Comparison of ENCODE assay signal across 8 cellular contexts in the genomic region with DNA sequence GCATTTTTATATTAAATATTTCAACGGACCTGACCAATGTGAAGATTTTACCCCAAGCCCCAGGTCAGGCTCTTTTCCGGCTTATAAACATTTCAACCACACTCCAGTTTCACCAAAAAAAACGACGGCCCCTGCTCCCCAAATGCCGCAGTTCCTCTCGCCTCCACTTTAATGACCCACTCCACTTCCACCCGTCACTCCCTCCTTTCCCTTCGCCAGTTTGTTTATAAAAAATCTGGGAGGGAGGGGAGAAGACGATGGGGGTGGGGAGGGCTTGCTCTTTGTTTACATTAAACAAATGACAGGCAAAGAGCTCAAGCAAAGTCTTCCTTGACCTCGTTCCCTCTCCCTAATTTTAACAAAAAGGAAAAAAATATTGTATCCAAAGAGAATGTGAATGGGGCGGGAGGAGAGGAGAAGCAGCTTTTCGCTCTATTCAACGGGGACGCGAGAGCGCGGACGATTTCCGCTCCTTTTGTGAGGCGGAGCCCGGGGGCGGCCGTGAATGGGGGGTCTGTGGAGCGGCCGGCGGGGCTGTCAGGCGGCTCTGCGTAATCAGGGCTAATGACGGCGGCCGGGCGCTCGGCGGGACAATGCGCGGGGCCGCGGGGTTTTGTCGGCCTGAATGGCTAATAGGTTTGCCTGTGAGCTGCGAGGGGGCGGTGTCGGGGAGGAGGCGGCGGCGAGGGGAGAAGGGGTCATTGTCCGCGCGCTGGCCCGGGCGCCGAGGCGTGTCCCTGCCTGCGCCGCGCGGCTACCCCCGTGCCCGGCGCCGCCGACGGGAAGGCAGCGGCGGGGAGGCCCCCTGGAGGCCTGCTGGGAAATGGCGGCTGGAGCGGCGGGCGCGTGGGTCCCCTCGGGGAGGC. TPM values are rescaled to one million over a fixed set of nuclear protein-coding genes. Genes with fewer than 3 reads are reported as not detected.
DNase-seq lines count a peak whose midpoint lies in the region; ATAC-seq and TF ChIP-seq lines count a peak whose summit lies in the region.

No MANE protein-coding gene starts in this region.

- peak overlapping the region; percentile 16 for H3K27ac Mint-ChIP-seq in activated CD4-positive, alpha-beta T cell treated with anti-CD3 and anti-CD28 coated beads, Interleukin-2, amount 10 ng/mL, durations not matched to agents 7 days and 5 days
- no peak overlapping the region for H3K27ac Mint-ChIP-seq in stimulated activated effector memory CD8-positive, alpha-beta T cell treated with anti-CD3 and anti-CD28 coated beads, Interleukin-12 subunit alpha, Interleukin-12 subunit beta, amount 100 ng/mL, for 72 hours

- ATAC-seq in stimulated activated effector memory CD8-positive, alpha-beta T cell treated with anti-CD3 and anti-CD28 coated beads, Interleukin-12 subunit alpha, Interleukin-12 subunit beta, amount 100 ng/mL, for 72 hours, result peak; percentile 52
- no peak for ATAC-seq in GM19455 (IDR thresholded peaks at IDR 0.05; ENCODE audit: unreplicated experiment)

- POLR2A ChIA-PET in activated CD4-positive, alpha-beta T cell treated with anti-CD3 and anti-CD28 coated beads, Interleukin-2, amount 10 ng/mL, durations not matched to agents 7 days and 5 days (lab: Charles Lee), result no interaction called here

- TF ChIP-seq CTCF in LNCaP clone FGC (IDR thresholded peaks at IDR 0.05; ENCODE audit: control insufficient read depth, extremely low read depth, insufficient read depth) (peak; percentile 72), WI38 (IDR thresholded peaks at IDR 0.05; ENCODE audit: low read depth, low read length) (no peak), right atrium auricular region (IDR thresholded peaks at IDR 0.05) (peak in 1 of 2 donors; percentile 36)

- H3K27me3 Mint-ChIP-seq in activated CD4-positive, alpha-beta T cell treated with anti-CD3 and anti-CD28 coated beads, Interleukin-2, amount 10 ng/mL, durations not matched to agents 7 days and 5 days, result peaks cover 75% of the 10 kb centered on the region

- H3K27me3 ChIP-seq in right atrium auricular region, result peaks cover 25 to 55% of the 10 kb centered on the region in 2 donors

- peaks cover 3% of the 10 kb centered on the region for H3K9me3 Mint-ChIP-seq in activated CD4-positive, alpha-beta T cell treated with anti-CD3 and anti-CD28 coated beads, Interleukin-2, amount 10 ng/mL, durations not matched to agents 7 days and 5 days
- H3K9me3 Mint-ChIP-seq in stimulated activated effector memory CD8-positive, alpha-beta T cell treated with anti-CD3 and anti-CD28 coated beads, Interleukin-12 subunit alpha, Interleukin-12 subunit beta, amount 100 ng/mL, for 72 hours, result peaks cover 4% of the 10 kb centered on the region

- H3K9me3 ChIP-seq in right atrium auricular region, result peaks cover 0 to 9% of the 10 kb centered on the region in 2 donors

- no peak overlapping the region for H3K4me3 Mint-ChIP-seq in activated CD4-positive, alpha-beta T cell treated with anti-CD3 and anti-CD28 coated beads, Interleukin-2, amount 10 ng/mL, durations not matched to agents 7 days and 5 days
- H3K4me3 Mint-ChIP-seq in stimulated activated effector memory CD8-positive, alpha-beta T cell treated with anti-CD3 and anti-CD28 coated beads, Interleukin-12 subunit alpha, Interleukin-12 subunit beta, amount 100 ng/mL, for 72 hours, result peak overlapping the region; percentile 18

- no peaks in the 10 kb centered on the region for H3K36me3 ChIP-seq in right atrium auricular region

- H3K27ac ChIP-seq in right atrium auricular region, result no peak overlapping the region

- no peaks in the 10 kb centered on the region for H3K36me3 Mint-ChIP-seq in activated CD4-positive, alpha-beta T cell treated with anti-CD3 and anti-CD28 coated beads, Interleukin-2, amount 10 ng/mL, durations not matched to agents 7 days and 5 days (ENCODE audit: low read depth)
- H3K36me3 Mint-ChIP-seq in stimulated activated effector memory CD8-positive, alpha-beta T cell treated with anti-CD3 and anti-CD28 coated beads, Interleukin-12 subunit alpha, Interleukin-12 subunit beta, amount 100 ng/mL, for 72 hours, result no peaks in the 10 kb centered on the region

- no peak for DNase-seq in activated CD4-positive, alpha-beta T cell treated with anti-CD3 and anti-CD28 coated beads, Interleukin-2, amount 10 ng/mL, durations not matched to agents 7 days and 5 days
- DNase-seq in activated CD4-positive, alpha-beta T cell treated with anti-CD3 and anti-CD28 coated beads, Interleukin-2, amount 50 U/mL, for 1 hour, result no peak
- no peak for DNase-seq in LNCaP clone FGC (ENCODE audit: low read depth)
- no peak for DNase-seq in right atrium auricular region (ENCODE audit: low spot score)
- DNase-seq in stimulated activated effector memory CD8-positive, alpha-beta T cell treated with anti-CD3 and anti-CD28 coated beads, Interleukin-12 subunit alpha, Interleukin-12 subunit beta, amount 100 ng/mL, for 72 hours (ENCODE audit: low spot score in 2 of 2), result no peak
- no peak for DNase-seq in dedifferentiated amniotic fluid mesenchymal stem cell (ENCODE audit: extremely low spot score)

- peaks cover 13% of the 10 kb centered on the region for H3K4me1 Mint-ChIP-seq in activated CD4-positive, alpha-beta T cell treated with anti-CD3 and anti-CD28 coated beads, Interleukin-2, amount 10 ng/mL, durations not matched to agents 7 days and 5 days
- H3K4me1 Mint-ChIP-seq in stimulated activated effector memory CD8-positive, alpha-beta T cell treated with anti-CD3 and anti-CD28 coated beads, Interleukin-12 subunit alpha, Interleukin-12 subunit beta, amount 100 ng/mL, for 72 hours, result peaks cover 13% of the 10 kb centered on the region

- peak overlapping the region; percentile 71 for H3K4me3 ChIP-seq in LNCaP clone FGC (ENCODE audit: low read depth, low read length)
- H3K4me3 ChIP-seq in WI38 (ENCODE audit: low read depth, low read length), result peak overlapping the region; percentile 56
- peak overlapping the region; percentile 19 to 42 for H3K4me3 ChIP-seq in right atrium auricular region

- H3K4me1 ChIP-seq in right atrium auricular region, result peaks cover 0 to 33% of the 10 kb centered on the region in 2 donors

- CTCF ChIA-PET in activated CD4-positive, alpha-beta T cell treated with anti-CD3 and anti-CD28 coated beads, Interleukin-2, amount 10 ng/mL, durations not matched to agents 7 days and 5 days (lab: Charles Lee), result interaction anchor here (1.6 kb wide), 1 partner anchor 11 kb away, joined by 3 read pairs; no protein-coding TSS in a partner anchor

RNA-seq across cellular contexts. Expression of gene SIX6, which starts 5.7 kb away (rescaled TPM):
- total RNA-seq in activated CD4-positive, alpha-beta T cell treated with anti-CD3 and anti-CD28 coated beads, Interleukin-2, amount 10 ng/mL, durations not matched to agents 7 days and 5 days, result not detected
- not detected for total RNA-seq in right atrium auricular region

RNA-seq across cellular contexts. Expression of gene C14orf39, which starts 28.7 kb away (rescaled TPM):
- not detected for total RNA-seq in activated CD4-positive, alpha-beta T cell treated with anti-CD3 and anti-CD28 coated beads, Interleukin-2, amount 10 ng/mL, durations not matched to agents 7 days and 5 days
- total RNA-seq in right atrium auricular region, result not detected
